Comparison of ENCODE assay signal across 8 cellular contexts in genomic region chr12:116257213-116257612, GRCh38. TPM values are rescaled to one million over a fixed set of nuclear protein-coding genes. Genes with fewer than 3 reads are reported as not detected.
DNase-seq lines count a peak whose midpoint lies in the region; ATAC-seq and TF ChIP-seq lines count a peak whose summit lies in the region.

No MANE protein-coding gene starts in this region.

- no peak for DNase-seq in HFFc6
- peak; percentile 17 for DNase-seq in iPS-NIHi11 (ENCODE audit: low spot score)
- no peak for DNase-seq in stimulated activated effector memory CD8-positive, alpha-beta T cell treated with anti-CD3 and anti-CD28 coated beads, Interleukin-12 subunit alpha, Interleukin-12 subunit beta, amount 100 ng/mL, for 72 hours (ENCODE audit: low spot score in 2 of 2)
- no peak for DNase-seq in stimulated activated naive CD8-positive, alpha-beta T cell treated with anti-CD3 and anti-CD28 coated beads, Interleukin-15, Interleukin-2, amounts not matched to agents 100 U/mL and 50 U/mL, for 24 hours
- no peak for DNase-seq in stimulated activated CD8-positive, alpha-beta memory T cell treated with anti-CD3 and anti-CD28 coated beads, Interleukin-4, amount 100 ng/mL, for 48 hours
- DNase-seq in NCI-H345 (lab: John Stamatoyannopoulos, UW), result no peak

- peak overlapping the region; percentile 57 for H3K27ac Mint-ChIP-seq in HFFc6
- H3K27ac Mint-ChIP-seq in stimulated activated effector memory CD8-positive, alpha-beta T cell treated with anti-CD3 and anti-CD28 coated beads, Interleukin-12 subunit alpha, Interleukin-12 subunit beta, amount 100 ng/mL, for 72 hours, result peak overlapping the region; percentile 32

- H3K27ac ChIP-seq in VCaP, result peak overlapping the region; percentile 37

- H3K9me3 Mint-ChIP-seq in HFFc6, result peaks cover 6% of the 10 kb centered on the region; the same call in 1 of the 2 replicates
- peaks cover 4% of the 10 kb centered on the region for H3K9me3 Mint-ChIP-seq in stimulated activated effector memory CD8-positive, alpha-beta T cell treated with anti-CD3 and anti-CD28 coated beads, Interleukin-12 subunit alpha, Interleukin-12 subunit beta, amount 100 ng/mL, for 72 hours

- H3K27me3 Mint-ChIP-seq in HFFc6 (ENCODE audit: insufficient read depth), result no peaks in the 10 kb centered on the region

- TF ChIP-seq CTCF in HFFc6 (IDR thresholded peaks at IDR 0.05), result no peak
- TF ChIP-seq CTCF in VCaP (conservative IDR thresholded peaks at IDR 0.05), result no peak

- H3K36me3 Mint-ChIP-seq in HFFc6 (ENCODE audit: low read depth), result peaks cover 6% of the 10 kb centered on the region
- no peaks in the 10 kb centered on the region for H3K36me3 Mint-ChIP-seq in stimulated activated effector memory CD8-positive, alpha-beta T cell treated with anti-CD3 and anti-CD28 coated beads, Interleukin-12 subunit alpha, Interleukin-12 subunit beta, amount 100 ng/mL, for 72 hours

- ATAC-seq in stimulated activated effector memory CD8-positive, alpha-beta T cell treated with anti-CD3 and anti-CD28 coated beads, Interleukin-12 subunit alpha, Interleukin-12 subunit beta, amount 100 ng/mL, for 72 hours, result no peak
- ATAC-seq in stimulated activated naive CD8-positive, alpha-beta T cell treated with anti-CD3 and anti-CD28 coated beads, Interleukin-15, Interleukin-2, amounts not matched to agents 100 U/mL and 50 U/mL, for 24 hours, result no peak
- ATAC-seq in GM21528 (IDR thresholded peaks at IDR 0.05; ENCODE audit: low FRiP score, unreplicated experiment), result no peak

- H3K4me3 Mint-ChIP-seq in HFFc6, result no peak overlapping the region
- H3K4me3 Mint-ChIP-seq in stimulated activated effector memory CD8-positive, alpha-beta T cell treated with anti-CD3 and anti-CD28 coated beads, Interleukin-12 subunit alpha, Interleukin-12 subunit beta, amount 100 ng/mL, for 72 hours, result no peak overlapping the region

- H3K4me1 Mint-ChIP-seq in HFFc6 (ENCODE audit: low read depth), result peaks cover 80% of the 10 kb centered on the region
- peaks cover 48% of the 10 kb centered on the region for H3K4me1 Mint-ChIP-seq in stimulated activated effector memory CD8-positive, alpha-beta T cell treated with anti-CD3 and anti-CD28 coated beads, Interleukin-12 subunit alpha, Interleukin-12 subunit beta, amount 100 ng/mL, for 72 hours

RNA-seq across cellular contexts. Expression of gene MED13L, which starts 20.3 kb away (rescaled TPM):
- 10 to 100 TPM; 74.5 to 84.2 (median 77.7) TPM for total RNA-seq in HFFc6 (2021; fragmentation: NEBNext Ultra II Directional; extraction: Animal tissue kit (Norgen Biotek cat#: 25700))
